In genomic region chr13:74070065-74070464, GRCh38 we compare ENCODE assay signal across 11 cellular contexts.
DNase-seq lines count a peak whose midpoint lies in the region; ATAC-seq lines count a peak whose summit lies in the region.
"Had no signal": no experiment of that assay in that cellular context is flagged by ENCODE, and none has a peak within 500 bp of the region (broad histone marks: within the 10 kb centered on the region; RNA-seq: fewer than 3 reads in every experiment).

No MANE protein-coding gene starts in this region.

- peak overlapping the region; percentile 21 to 72 (median 55) for H3K4me2 ChIP-seq in BLaER1 treated with 17β-estradiol and CSF1 and Interleukin-3, amounts not matched to agents 10 nM and 100 nM
- no peak overlapping the region for H3K4me2 ChIP-seq in Karpas-422 (ENCODE audit: low read depth, low read length, poor library complexity, severe bottlenecking)

- H3K27ac ChIP-seq in BLaER1 treated with 17β-estradiol and CSF1 and Interleukin-3, amounts not matched to agents 10 nM and 100 nM: peak overlapping the region in 9 of 11 experiments; percentile 1 to 61 (median 43); a peak in 13 of 22 replicates
- no peak overlapping the region for H3K27ac ChIP-seq in Karpas-422 (ENCODE audit: low read length)
- H3K27ac ChIP-seq: cardiac muscle cell, left ventricle myocardium inferior had no signal

- H3K9me3 ChIP-seq in BLaER1 treated with 17β-estradiol and CSF1 and Interleukin-3, amounts not matched to agents 10 nM and 100 nM (replicated peaks in 1 of 11): peaks cover 0 to 42% (median 24%) of the 10 kb centered on the region in 11 experiments; a peak in 14 of 22 replicates
- no peaks in the 10 kb centered on the region for H3K9me3 ChIP-seq in Karpas-422 (ENCODE audit: low read length)
- H3K9me3 ChIP-seq: left ventricle myocardium inferior had no signal

- no peak overlapping the region for H3K4me3 ChIP-seq in BLaER1 treated with 17β-estradiol and CSF1 and Interleukin-3, amounts not matched to agents 10 nM and 100 nM
- no peak overlapping the region for H3K4me3 ChIP-seq in Karpas-422 (ENCODE audit: low read length)
- H3K4me3 ChIP-seq: cardiac muscle cell, left ventricle myocardium inferior had no signal

- H3K4me1 ChIP-seq in BLaER1 treated with 17β-estradiol and CSF1 and Interleukin-3, amounts not matched to agents 10 nM and 100 nM: peaks cover 40 to 68% (median 56%) of the 10 kb centered on the region in 10 experiments
- H3K4me1 ChIP-seq in Karpas-422 (ENCODE audit: low read length): peaks cover 52% of the 10 kb centered on the region

- peaks cover 0 to 24% (median 8%) of the 10 kb centered on the region in 11 experiments; a peak in 9 of 22 replicates for H3K36me3 ChIP-seq in BLaER1 treated with 17β-estradiol and CSF1 and Interleukin-3, amounts not matched to agents 10 nM and 100 nM
- H3K36me3 ChIP-seq in Karpas-422 (ENCODE audit: insufficient read depth, low read length): no peaks in the 10 kb centered on the region
- H3K36me3 ChIP-seq: cardiac muscle cell, left ventricle myocardium inferior had no signal

- no peaks in the 10 kb centered on the region for H3K9me2 ChIP-seq in Karpas-422 (replicated peaks; ENCODE audit: insufficient read depth, low read length)

- H2AFZ ChIP-seq in Karpas-422 (ENCODE audit: low read length): no peak overlapping the region

- H3K9ac ChIP-seq in BLaER1 treated with 17β-estradiol and CSF1 and Interleukin-3, amounts not matched to agents 10 nM and 100 nM: no peak overlapping the region
- H3K9ac ChIP-seq in Karpas-422 (ENCODE audit: low read length): no peak overlapping the region

- peak; percentile 74 for ATAC-seq in GM18909 (IDR thresholded peaks at IDR 0.05; ENCODE audit: poor library complexity, unreplicated experiment)
- ATAC-seq in HG03565 (IDR thresholded peaks at IDR 0.05; ENCODE audit: unreplicated experiment): peak; percentile 65

- H3K79me2 ChIP-seq in Karpas-422 (ENCODE audit: low read length): peaks cover 96% of the 10 kb centered on the region

- H4K20me1 ChIP-seq in BLaER1 treated with 17β-estradiol and CSF1 and Interleukin-3, amounts not matched to agents 10 nM and 100 nM: no peaks in the 10 kb centered on the region; a peak in 1 of 22 replicates
- H4K20me1 ChIP-seq in Karpas-422 (ENCODE audit: insufficient read depth, low read depth, low read length): no peaks in the 10 kb centered on the region

- H3K27me3 ChIP-seq in BLaER1 treated with 17β-estradiol and CSF1 and Interleukin-3, amounts not matched to agents 10 nM and 100 nM: no peaks in the 10 kb centered on the region
- no peaks in the 10 kb centered on the region for H3K27me3 ChIP-seq in Karpas-422 (ENCODE audit: low read length)
- H3K27me3 ChIP-seq: cardiac muscle cell had no signal

- DNase-seq in activated gamma-delta T cell treated with anti-CD3 and anti-CD28 coated beads, Interleukin-2, amount 50 U/mL, for 16 hours (ENCODE audit: low read depth): peak; percentile 9
- DNase-seq in amygdala (lab: John Stamatoyannopoulos, UW) (no peak), Karpas-422 (no peak), NCI-H2227 treated with DMSO at 0.1 percent for 48 hours (lab: John Stamatoyannopoulos, UW) (no peak), kidney glomerular epithelial cell (lab: John Stamatoyannopoulos, UW) (no peak)
- DNase-seq: left ventricle myocardium inferior, NCI-H748 treated with DMSO at 0.1 percent for 48 hours had no signal
